Comparison of ENCODE assay signal across 8 cellular contexts in the genomic region with DNA sequence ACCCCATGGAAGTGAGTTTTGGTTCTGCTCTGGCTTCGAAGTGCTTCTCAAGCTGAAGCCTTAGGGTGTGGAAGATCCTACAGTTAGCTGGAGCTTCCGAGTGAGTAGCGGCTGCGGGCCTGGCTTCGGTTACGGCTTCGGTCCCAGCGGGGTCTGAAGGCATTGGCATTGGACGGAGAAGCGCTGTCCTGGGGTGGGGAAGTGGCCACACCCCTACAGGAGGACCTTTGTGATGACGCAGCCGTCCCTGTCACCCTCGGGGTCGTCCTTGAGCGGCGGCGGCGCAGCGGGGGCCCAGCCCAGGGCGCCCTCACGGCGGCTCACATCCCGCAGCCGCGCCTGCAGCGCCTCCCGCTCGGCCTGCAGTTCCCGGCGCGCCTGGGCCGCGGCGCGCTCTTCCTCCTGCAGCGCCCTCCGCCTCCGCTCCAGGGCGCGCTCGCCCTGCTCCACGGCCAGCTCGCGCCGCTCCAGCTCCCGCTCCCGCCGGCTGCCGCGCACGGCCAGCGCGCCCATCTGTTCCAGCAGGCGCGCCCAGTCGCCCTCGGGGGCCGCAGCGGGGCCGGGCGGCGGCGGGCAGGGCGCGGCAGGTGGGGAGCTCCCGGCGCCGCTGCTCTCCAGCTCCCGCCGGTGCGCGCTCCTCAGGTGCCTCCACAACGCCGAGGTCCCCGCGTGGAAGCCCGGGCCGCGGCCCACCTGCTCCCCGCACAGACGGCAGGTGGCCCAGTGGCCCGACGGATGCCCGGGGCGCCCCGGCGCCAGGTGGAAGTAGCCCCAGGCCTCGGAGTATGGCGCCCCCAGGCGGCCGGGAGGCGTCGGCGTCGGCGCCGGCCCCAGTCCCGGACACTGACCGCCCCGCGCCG. TPM values are rescaled to one million over a fixed set of nuclear protein-coding genes. Genes with fewer than 3 reads are reported as not detected.
DNase-seq lines count a peak whose midpoint lies in the region; ATAC-seq, FAIRE-seq and TF ChIP-seq lines count a peak whose summit lies in the region.

No MANE protein-coding gene starts in this region.

- no peak overlapping the region for H4K91ac ChIP-seq in neuronal stem cell (ENCODE audit: low read depth, low read length, poor library complexity)

- no peak for FAIRE-seq in frontal cortex (lab: Jason Lieb, UNC)

- H2AK5ac ChIP-seq in neuronal stem cell (ENCODE audit: low read depth, low read length) = peak overlapping the region; percentile 19

- ATAC-seq in GM18502 (IDR thresholded peaks at IDR 0.05; ENCODE audit: poor library complexity, unreplicated experiment) (peak; percentile 89), HG02870 (IDR thresholded peaks at IDR 0.05; ENCODE audit: unreplicated experiment) (peak; percentile 57)

- no peak overlapping the region for H2AFZ ChIP-seq in neuronal stem cell (ENCODE audit: low read length)

- no peaks in the 10 kb centered on the region for H3K79me1 ChIP-seq in neuronal stem cell (ENCODE audit: low read depth, low read length)

- WGBS in neuronal stem cell (ENCODE audit: extremely low coverage in 2 of 2, insufficient read length in 2 of 2, insufficient replicate concordance in 1 of 2), 2 donors = no CpG with 5 or more reads among the region's 102 CpGs
- 29 to 46% methylated on average over 4 to 18 of the region's 102 CpGs for WGBS in thyroid gland, 2 donors

- DNase-seq in NT2/D1 (ENCODE audit: low read depth, low spot score) (no peak), frontal cortex (ENCODE audit: low spot score in 2 of 2) (peak; percentile 81 to 84), neuronal stem cell (ENCODE audit: low spot score) (peak; percentile 71), thyroid gland (peak; percentile 66 to 72), DMS53 (lab: John Stamatoyannopoulos, UW) (no peak)
- peak in 3 of 4 experiments; percentile 10 to 29 (median 12) for DNase-seq in activated naive CD4-positive, alpha-beta T cell (lab: John Stamatoyannopoulos, UW)

- no peak overlapping the region for H2BK5ac ChIP-seq in neuronal stem cell (ENCODE audit: low read length)

- H3K27me3 ChIP-seq in NT2/D1 (ENCODE audit: insufficient read depth, insufficient read length) (peaks cover 23% of the 10 kb centered on the region), neuronal stem cell (ENCODE audit: control insufficient read depth in 3 of 3, insufficient read depth in 3 of 3, low read depth in 1 of 3, low read length in 3 of 3) (peaks cover 0 to 4% (median 0%) of the 10 kb centered on the region in 3 experiments), thyroid gland (no peaks in the 10 kb centered on the region)

- H3K4me3 ChIP-seq in NT2/D1 (ENCODE audit: insufficient read length, low read depth) = peak overlapping the region; percentile 34
- peak overlapping the region in 1 of 2 donors; percentile 85 for H3K4me3 ChIP-seq in neuronal stem cell (ENCODE audit: low read length in 2 of 2)
- peak overlapping the region in 1 of 3 donors; percentile 30 for H3K4me3 ChIP-seq in thyroid gland (replicated peaks in 1 of 3)

- H3K4me2 ChIP-seq in neuronal stem cell (ENCODE audit: insufficient read depth, low read length, poor library complexity, severe bottlenecking) = peak overlapping the region; percentile 76

- H2BK15ac ChIP-seq in neuronal stem cell (ENCODE audit: low read length) = no peak overlapping the region

- H2BK120ac ChIP-seq in neuronal stem cell (ENCODE audit: low read depth, low read length) = no peak overlapping the region

- H3K4ac ChIP-seq in neuronal stem cell (ENCODE audit: low read length) = no peak overlapping the region

- peak overlapping the region; percentile 92 for H3K18ac ChIP-seq in neuronal stem cell (ENCODE audit: low read length)

- peak overlapping the region; percentile 17 for H3K14ac ChIP-seq in neuronal stem cell (ENCODE audit: low read length)

- TF ChIP-seq POLR2A in thyroid gland (IDR thresholded peaks at IDR 0.05) = peak in 1 of 2 donors; percentile 34

- TF ChIP-seq CTCF in thyroid gland (IDR thresholded peaks at IDR 0.05) = peak in 5 of 6 experiments; percentile 23 to 75 (median 53)

- H3K9me3 ChIP-seq in NT2/D1 (ENCODE audit: insufficient read depth, low read length) (no peaks in the 10 kb centered on the region), neuronal stem cell (replicated peaks in 1 of 2; ENCODE audit: control insufficient read depth in 2 of 2, insufficient read depth in 1 of 2, low read depth in 1 of 2, low read length in 2 of 2) (no peaks in the 10 kb centered on the region), thyroid gland (no peaks in the 10 kb centered on the region)

- peaks cover 2% of the 10 kb centered on the region for H3K4me1 ChIP-seq in NT2/D1 (ENCODE audit: insufficient read depth, insufficient read length)
- H3K4me1 ChIP-seq in neuronal stem cell (ENCODE audit: control insufficient read depth in 2 of 2, insufficient read depth in 1 of 2, low read depth in 1 of 2, low read length in 2 of 2) = no peaks in the 10 kb centered on the region
- peaks cover 12 to 21% of the 10 kb centered on the region in 2 donors for H3K4me1 ChIP-seq in thyroid gland

- intact Hi-C loops in thyroid gland (cut with DNase I) = no loop called here

- H3K9ac ChIP-seq in NT2/D1 (ENCODE audit: insufficient read length, low read depth) (peak overlapping the region; percentile 39), neuronal stem cell (ENCODE audit: low read depth, low read length, poor library complexity) (peak overlapping the region; percentile 75)

- H2BK12ac ChIP-seq in neuronal stem cell (ENCODE audit: low read length) = peak overlapping the region; percentile 53

- H3K23ac ChIP-seq in neuronal stem cell (ENCODE audit: low read depth, low read length, poor library complexity) = peak overlapping the region; percentile 95

- peak overlapping the region; percentile 58 for H4K8ac ChIP-seq in neuronal stem cell (ENCODE audit: low read depth, low read length)

- H3K36me3 ChIP-seq in NT2/D1 (ENCODE audit: insufficient read depth, insufficient read length, low read length) (no peaks in the 10 kb centered on the region), neuronal stem cell (replicated peaks in 1 of 2; ENCODE audit: control insufficient read depth in 2 of 2, insufficient read depth in 2 of 2, low read length in 2 of 2) (peaks cover 0 to 30% of the 10 kb centered on the region in 2 donors), thyroid gland (no peaks in the 10 kb centered on the region)

- H3K27ac ChIP-seq in neuronal stem cell (replicated peaks; ENCODE audit: low read length) = no peak overlapping the region
- peak overlapping the region; percentile 60 to 68 (median 60) for H3K27ac ChIP-seq in thyroid gland

RNA-seq across cellular contexts. Expression of a gene that starts 9.9 kb away (rescaled TPM):
- total RNA-seq in frontal cortex (1.6 TPM), thyroid gland (10 to 100 TPM; 14.9 to 31.4 (median 23.6) TPM)
- 4.6 TPM for polyA plus RNA-seq in neuronal stem cell (2013, experiment 1 of 2)
- 4.7 TPM for polyA plus RNA-seq in neuronal stem cell (2013, experiment 2 of 2)

RNA-seq across cellular contexts. Expression of a gene that starts 47.0 kb away (rescaled TPM):
- total RNA-seq in frontal cortex (32.6 TPM), thyroid gland (10 to 100 TPM; 24.9 to 43.7 (median 28.3) TPM)
- 22.6 TPM for polyA plus RNA-seq in neuronal stem cell (2013, experiment 1 of 2)
- 23.7 TPM for polyA plus RNA-seq in neuronal stem cell (2013, experiment 2 of 2)

Comparison
In these comparisons a context has a peak if more than half of its experiments do, and no peak if none do; other contexts are left out.
1. DNase-seq: peak in activated naive CD4-positive, alpha-beta T cell (3 of 4), frontal cortex (2 of 2), neuronal stem cell (single experiment) and thyroid gland (2 of 2); none in NT2/D1 (single experiment) and DMS53 (single experiment).